In genomic region chr4:82431026-82431745, GRCh38 we compare ENCODE assay signal across 7 cellular contexts. TPM values are rescaled to one million over a fixed set of nuclear protein-coding genes. Genes with fewer than 3 reads are reported as not detected.
DNase-seq lines count a peak whose midpoint lies in the region; ATAC-seq and TF ChIP-seq lines count a peak whose summit lies in the region.

No MANE protein-coding gene starts in this region.

- H3K9ac ChIP-seq in Loucy (ENCODE audit: low read depth, low read length, poor library complexity, severe bottlenecking), result peak overlapping the region; percentile 100
- H3K9ac ChIP-seq in neural cell (ENCODE audit: low read length), result peak overlapping the region; percentile 100

- no peaks in the 10 kb centered on the region for H3K9me3 Mint-ChIP-seq in activated CD4-positive, alpha-beta memory T cell treated with anti-CD3 and anti-CD28 coated beads, Interleukin-2, amount 10 ng/mL, durations not matched to agents 7 days and 5 days

- in situ Hi-C loops in GM13976 (cut with MboI; ENCODE audit: low sequenced_read_pairs, unreplicated experiment), result no loop called here

- peak; percentile 32 for DNase-seq in GM13976 (ENCODE audit: low spot score)
- DNase-seq in activated CD4-positive, alpha-beta memory T cell treated with anti-CD3 and anti-CD28 coated beads, Interleukin-2, amount 10 ng/mL, durations not matched to agents 7 days and 5 days, result peak; percentile 49
- DNase-seq in epithelial cell of proximal tubule (ENCODE audit: low read depth), result no peak
- peak; percentile 47 for DNase-seq in ureter (ENCODE audit: low spot score)

- peaks cover 62% of the 10 kb centered on the region for H3K36me3 Mint-ChIP-seq in activated CD4-positive, alpha-beta memory T cell treated with anti-CD3 and anti-CD28 coated beads, Interleukin-2, amount 10 ng/mL, durations not matched to agents 7 days and 5 days (ENCODE audit: low read depth)

- H3K4me3 ChIP-seq in Loucy (ENCODE audit: low read length, poor library complexity, severe bottlenecking), result peak overlapping the region; percentile 98
- peak overlapping the region; percentile 81 for H3K4me3 ChIP-seq in epithelial cell of proximal tubule (ENCODE audit: low read depth, low read length)
- peak overlapping the region; percentile 82 for H3K4me3 ChIP-seq in neural cell (ENCODE audit: low read length)

- H3K4me1 ChIP-seq in Loucy (ENCODE audit: insufficient read depth, low read length, poor library complexity, severe bottlenecking), result peaks cover 56% of the 10 kb centered on the region

- H3K27ac ChIP-seq in neural cell (ENCODE audit: low read length), result peak overlapping the region; percentile 100

- H3K27me3 ChIP-seq in Loucy (ENCODE audit: insufficient read depth, low read length, poor library complexity, severe bottlenecking) (peaks cover 6% of the 10 kb centered on the region), neural cell (ENCODE audit: insufficient read depth, low read depth, low read length) (no peaks in the 10 kb centered on the region)

- TF ChIP-seq CTCF in GM13976 (IDR thresholded peaks at IDR 0.05; ENCODE audit: borderline replicate concordance, control extremely low read depth, extremely low read depth, insufficient read depth, missing control alignments) (no peak), Loucy (conservative IDR thresholded peaks at IDR 0.05; ENCODE audit: low read length) (no peak), epithelial cell of proximal tubule (conservative IDR thresholded peaks at IDR 0.05; ENCODE audit: low read depth, low read length) (no peak), neural cell (IDR thresholded peaks at IDR 0.05; ENCODE audit: poor library complexity, severe bottlenecking) (no peak)

- TF ChIP-seq RAD21 in neural cell (conservative IDR thresholded peaks at IDR 0.05), result no peak

- H3K36me3 ChIP-seq in Loucy (ENCODE audit: insufficient read depth, low read length) (peaks cover 23% of the 10 kb centered on the region), neural cell (ENCODE audit: insufficient read depth, low read length) (peaks cover 11% of the 10 kb centered on the region)

- no peak for ATAC-seq in HG02981 (IDR thresholded peaks at IDR 0.05; ENCODE audit: unreplicated experiment)

- H2AFZ ChIP-seq in Loucy (ENCODE audit: low read length) (peak overlapping the region; percentile 86), neural cell (ENCODE audit: low read depth, low read length) (peak overlapping the region; percentile 69)

- POLR2A ChIA-PET in activated CD4-positive, alpha-beta memory T cell treated with anti-CD3 and anti-CD28 coated beads, Interleukin-2, amount 10 ng/mL, durations not matched to agents 7 days and 5 days (lab: Charles Lee), result interaction anchor here (1.4 to 6.9 kb wide), 4 partner anchors 10 to 71 kb away, joined by 4 to 313 read pairs (median 16); partner anchors contain the start of gene HNRNPD

- peaks cover 64% of the 10 kb centered on the region for H3K4me1 Mint-ChIP-seq in activated CD4-positive, alpha-beta memory T cell treated with anti-CD3 and anti-CD28 coated beads, Interleukin-2, amount 10 ng/mL, durations not matched to agents 7 days and 5 days

- H3K9me2 ChIP-seq in Loucy (replicated peaks; ENCODE audit: low read depth, low read length), result no peaks in the 10 kb centered on the region
- H3K9me2 ChIP-seq in neural cell (ENCODE audit: insufficient read depth, low read length), result no peaks in the 10 kb centered on the region

- TF ChIP-seq EP300 in neural cell (conservative IDR thresholded peaks at IDR 0.05; ENCODE audit: poor library complexity, severe bottlenecking), result no peak

- H3K79me2 ChIP-seq in Loucy (ENCODE audit: insufficient read depth, low read length) (peaks cover 98% of the 10 kb centered on the region), neural cell (replicated peaks; ENCODE audit: insufficient read depth, low read length) (peaks cover 73% of the 10 kb centered on the region)

- CTCF ChIA-PET in activated CD4-positive, alpha-beta memory T cell treated with anti-CD3 and anti-CD28 coated beads, Interleukin-2, amount 10 ng/mL, durations not matched to agents 7 days and 5 days (lab: Charles Lee), result interaction anchor here (0.8 to 2.3 kb wide), 6 partner anchors 10 to 851 kb away, joined by 3 to 6 read pairs (median 4); partner anchors contain the start of gene THAP9

- H3F3A ChIP-seq in Loucy (ENCODE audit: low read depth) (no peaks in the 10 kb centered on the region), neural cell (ENCODE audit: insufficient read depth, low read length, poor library complexity, severe bottlenecking) (peaks cover 3% of the 10 kb centered on the region)

- no peaks in the 10 kb centered on the region for H3K9me3 ChIP-seq in Loucy (ENCODE audit: insufficient read depth, low read depth, low read length)
- no peaks in the 10 kb centered on the region for H3K9me3 ChIP-seq in neural cell (ENCODE audit: low read length)

- peak overlapping the region; percentile 74 for H3K4me2 ChIP-seq in Loucy (ENCODE audit: low read depth, low read length, poor library complexity, severe bottlenecking)
- peak overlapping the region; percentile 59 for H3K4me2 ChIP-seq in neural cell (ENCODE audit: low read length)

- H4K20me1 ChIP-seq in Loucy (ENCODE audit: insufficient read depth, low read length, poor library complexity, severe bottlenecking) (peaks cover 70% of the 10 kb centered on the region), neural cell (ENCODE audit: insufficient read depth) (peaks cover 25% of the 10 kb centered on the region)

- H3K4me3 Mint-ChIP-seq in activated CD4-positive, alpha-beta memory T cell treated with anti-CD3 and anti-CD28 coated beads, Interleukin-2, amount 10 ng/mL, durations not matched to agents 7 days and 5 days, result peak overlapping the region; percentile 98

- no peaks in the 10 kb centered on the region for H3K27me3 Mint-ChIP-seq in activated CD4-positive, alpha-beta memory T cell treated with anti-CD3 and anti-CD28 coated beads, Interleukin-2, amount 10 ng/mL, durations not matched to agents 7 days and 5 days

- H3K27ac Mint-ChIP-seq in activated CD4-positive, alpha-beta memory T cell treated with anti-CD3 and anti-CD28 coated beads, Interleukin-2, amount 10 ng/mL, durations not matched to agents 7 days and 5 days, result peak overlapping the region; percentile 95

TF ChIP-seq in neural cell, 6 proteins besides CTCF, POLR2A, EP300 and RAD21:
- TF ChIP-seq EZH2 (IDR thresholded peaks at IDR 0.05; ENCODE audit: borderline replicate concordance, insufficient read depth, low read length, poor library complexity, severe bottlenecking) (no peak), TAF1 (IDR thresholded peaks at IDR 0.05; ENCODE audit: low read depth) (peak; percentile 79), REST (IDR thresholded peaks at IDR 0.05; ENCODE audit: borderline replicate concordance) (peak; percentile 7)
TF ChIP-seq in neural cell: peak in this region for 2.

RNA-seq across cellular contexts. Expression of gene ENOPH1, which starts 0.8 kb away (rescaled TPM):
- total RNA-seq in activated CD4-positive, alpha-beta memory T cell treated with anti-CD3 and anti-CD28 coated beads, Interleukin-2, amount 10 ng/mL, durations not matched to agents 7 days and 5 days, result 10 to 100 TPM; 35.4 to 36.1 TPM
- total RNA-seq in epithelial cell of proximal tubule, result 53.5 and 61.1 TPM in 2 replicates
- 149 and 159 TPM in 2 replicates for polyA plus RNA-seq in neural cell
- 82.0 and 89.1 TPM in 2 replicates for polyA minus RNA-seq in neural cell
- total RNA-seq in ureter, result 27.5 TPM

RNA-seq across cellular contexts. Expression of gene HNRNPDL, which starts 0.9 kb away (rescaled TPM):
- total RNA-seq in activated CD4-positive, alpha-beta memory T cell treated with anti-CD3 and anti-CD28 coated beads, Interleukin-2, amount 10 ng/mL, durations not matched to agents 7 days and 5 days, result 100 to 1,000 TPM; 291 to 295 TPM
- total RNA-seq in epithelial cell of proximal tubule (248 and 283 TPM in 2 replicates), ureter (310 TPM)
- polyA plus RNA-seq in neural cell, result 1,069 and 1,146 TPM in 2 replicates
- 304 and 356 TPM in 2 replicates for polyA minus RNA-seq in neural cell

RNA-seq across cellular contexts. Expression of gene HNRNPD, which starts 57.4 kb away (rescaled TPM):
- total RNA-seq in activated CD4-positive, alpha-beta memory T cell treated with anti-CD3 and anti-CD28 coated beads, Interleukin-2, amount 10 ng/mL, durations not matched to agents 7 days and 5 days, result 100 to 1,000 TPM; 355 to 366 TPM
- 83.0 and 96.6 TPM in 2 replicates for total RNA-seq in epithelial cell of proximal tubule
- polyA plus RNA-seq in neural cell, result 119 and 144 TPM in 2 replicates
- polyA minus RNA-seq in neural cell, result 77.9 and 112 TPM in 2 replicates
- 223 TPM for total RNA-seq in ureter
